8 cellular contexts compared by ENCODE assay signal in the genomic region with DNA sequence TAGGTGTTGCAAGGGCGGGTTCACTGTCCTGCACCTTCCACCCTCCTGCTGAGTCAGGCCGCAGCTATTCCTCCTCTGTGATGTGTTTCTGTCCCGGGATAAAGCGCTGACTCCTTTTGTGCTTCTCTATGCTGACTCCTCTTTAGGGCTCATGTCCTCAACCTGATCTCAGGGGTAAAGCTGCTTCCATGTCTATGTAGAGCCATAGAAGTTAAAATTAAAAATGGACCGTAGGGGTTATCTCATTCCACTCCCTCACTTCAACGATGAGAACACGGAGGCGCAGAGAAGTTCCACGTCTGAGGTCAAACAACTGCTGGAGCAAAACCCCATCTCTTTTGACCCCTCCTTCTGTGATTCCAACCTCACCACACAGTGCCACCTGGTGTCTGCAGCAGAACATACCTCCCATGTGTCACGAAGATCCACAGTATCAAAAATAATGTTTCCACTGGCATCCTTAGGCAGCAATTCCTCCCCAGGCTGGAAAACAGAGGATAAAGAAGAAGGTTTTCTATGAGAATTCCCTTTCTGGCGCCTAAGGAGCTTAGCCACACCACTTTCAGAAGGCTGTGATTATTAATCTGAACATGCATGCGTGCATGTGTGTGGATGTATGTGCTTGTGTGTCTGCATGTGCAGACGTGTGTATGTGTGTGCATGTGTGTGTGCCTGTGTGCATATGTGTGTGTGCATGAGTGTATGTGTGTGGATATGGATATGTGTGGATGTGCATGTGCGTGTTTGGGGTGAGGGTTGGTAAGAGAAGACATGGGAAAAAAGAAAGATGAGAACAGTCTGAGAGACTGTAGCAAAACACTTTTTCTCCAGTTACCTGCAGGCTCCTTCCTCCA.
DNase-seq lines count a peak whose midpoint lies in the region; ATAC-seq, FAIRE-seq and TF ChIP-seq lines count a peak whose summit lies in the region.

No MANE protein-coding gene starts in this region.

- DNase-seq in ELF-1 (ENCODE audit: low read depth, low spot score): peak; percentile 62
- DNase-seq in LNCaP clone FGC (ENCODE audit: low read depth): peak; percentile 11
- peak in 4 of 5 experiments; percentile 9 to 72 (median 20) for DNase-seq in T-helper 2 cell
- peak in 1 of 2 donors; percentile 23 for DNase-seq in breast epithelium (ENCODE audit: low spot score in 2 of 2)
- DNase-seq in kidney: no peak
- peak; percentile 35 for DNase-seq in stimulated activated CD8-positive, alpha-beta memory T cell treated with anti-CD3 and anti-CD28 coated beads, Interleukin-15, amount 100 ng/mL, for 1 hour (ENCODE audit: low read depth)
- no peak for DNase-seq in globus pallidus (ENCODE audit: low spot score)

- no peaks in the 10 kb centered on the region for H3K4me1 ChIP-seq in breast epithelium
- H3K4me1 ChIP-seq in kidney (ENCODE audit: control insufficient read depth in 1 of 2, insufficient read depth in 1 of 2, low read depth in 1 of 2, low read length in 2 of 2): peaks cover 0 to 6% of the 10 kb centered on the region in 2 donors

- H3K27me3 ChIP-seq in breast epithelium: no peaks in the 10 kb centered on the region

- no peak overlapping the region for H3K9ac ChIP-seq in kidney (ENCODE audit: low read length in 2 of 2)

- H3K27ac ChIP-seq in breast epithelium (no peak overlapping the region), kidney (ENCODE audit: low read depth in 2 of 2, low read length in 2 of 2) (no peak overlapping the region)

- intact Hi-C loops in breast epithelium (cut with DNase I; ENCODE audit: low total_unique reads) (no loop called here), kidney (cut with DNase I) (no loop called here)

- peak; percentile 80 for ATAC-seq in GM21619 (IDR thresholded peaks at IDR 0.05; ENCODE audit: unreplicated experiment)

- no peak for TF ChIP-seq POLR2A in breast epithelium (IDR thresholded peaks at IDR 0.05)

- no peak for FAIRE-seq in kidney (lab: Jason Lieb, UNC)

- H3K36me3 ChIP-seq in breast epithelium (no peaks in the 10 kb centered on the region), kidney (ENCODE audit: control insufficient read depth in 1 of 2, insufficient read depth in 2 of 2, low read length in 2 of 2) (no peaks in the 10 kb centered on the region)

- H3K9me3 ChIP-seq in breast epithelium (no peaks in the 10 kb centered on the region), kidney (ENCODE audit: control insufficient read depth in 1 of 2, low read length in 2 of 2) (no peaks in the 10 kb centered on the region)

- TF ChIP-seq CTCF in LNCaP clone FGC (IDR thresholded peaks at IDR 0.05; ENCODE audit: control insufficient read depth, extremely low read depth, insufficient read depth) (peak; percentile 91), breast epithelium (IDR thresholded peaks at IDR 0.05) (peak; percentile 34 to 68 (median 56)), kidney (IDR thresholded peaks at IDR 0.05; ENCODE audit: borderline replicate concordance, extremely low read depth, insufficient read depth) (peak; percentile 74)

- H3K4me3 ChIP-seq in LNCaP clone FGC (ENCODE audit: low read depth, low read length) (no peak overlapping the region), breast epithelium (no peak overlapping the region), kidney (ENCODE audit: low read length in 2 of 2) (peak overlapping the region in 1 of 2 donors; percentile 28)

Comparison
In these comparisons a context has a peak if more than half of its experiments do, and no peak if none do; other contexts are left out.
1. DNase-seq: peak in ELF-1 (single experiment), LNCaP clone FGC (single experiment), T-helper 2 cell (4 of 5) and stimulated activated CD8-positive, alpha-beta memory T cell treated with anti-CD3 and anti-CD28 coated beads, Interleukin-15, amount 100 ng/mL, for 1 hour (single experiment); none in kidney (single experiment) and globus pallidus (single experiment).
2. Peak in every context shown above with its lines, with median percentiles within 50 percentile points of each other: CTCF ChIP-seq.